In the genomic region with DNA sequence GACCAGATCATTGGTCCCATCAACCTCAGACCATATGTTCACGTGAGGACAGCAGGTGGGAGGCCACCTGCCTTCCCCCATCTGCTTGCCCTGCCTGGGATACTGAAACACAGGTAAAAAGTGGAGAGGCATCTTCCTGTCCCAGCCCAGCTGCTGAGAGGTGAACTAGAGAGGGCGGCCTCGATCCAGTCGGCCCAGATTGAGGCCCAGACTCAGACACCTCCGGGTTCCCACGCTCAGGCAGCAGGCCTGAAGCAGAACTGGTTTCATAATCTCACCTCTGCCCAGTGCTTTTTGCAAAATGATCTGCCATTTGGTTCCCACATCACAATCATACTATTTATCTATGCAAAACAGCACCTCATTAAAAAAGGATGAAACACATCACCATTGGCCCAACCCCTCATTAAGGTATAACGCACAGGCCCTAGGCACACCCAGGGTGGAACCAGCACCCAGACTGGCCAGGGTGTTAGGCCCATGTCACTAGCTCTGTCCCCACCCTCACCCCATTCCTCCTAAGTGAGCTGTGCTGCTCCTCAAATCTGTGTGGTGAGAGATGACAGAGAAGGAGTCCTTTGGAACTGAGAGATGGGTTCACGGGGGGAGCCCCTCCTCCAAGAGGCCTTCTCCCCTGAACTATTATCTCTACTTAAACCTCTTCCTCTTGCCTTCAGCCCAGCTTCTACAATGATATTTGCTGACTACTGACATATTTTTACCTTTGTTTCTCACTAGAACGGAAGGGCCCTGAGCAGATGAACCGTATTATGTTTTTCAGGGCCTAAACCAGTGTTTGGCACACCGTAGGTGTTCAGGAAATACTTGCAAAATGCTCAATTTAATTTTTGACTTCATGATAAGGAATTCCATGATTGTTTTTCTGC, we compare ENCODE assay signal across 13 cellular contexts.
DNase-seq lines count a peak whose midpoint lies in the region; ATAC-seq and TF ChIP-seq lines count a peak whose summit lies in the region.
"Had no signal": no experiment of that assay in that cellular context is flagged by ENCODE, and none has a peak within 500 bp of the region (broad histone marks: within the 10 kb centered on the region; RNA-seq: fewer than 3 reads in every experiment).

No MANE protein-coding gene starts in this region.

- no peaks in the 10 kb centered on the region for H3K36me3 ChIP-seq in spleen
- H3K36me3 ChIP-seq: SJCRH30, upper lobe of left lung had no signal

- H3K4me3 ChIP-seq in spleen, result no peak overlapping the region
- H3K4me3 ChIP-seq: body of pancreas, SJCRH30, upper lobe of left lung had no signal

- no peaks in the 10 kb centered on the region for H3K9me3 Mint-ChIP-seq in activated T-cell treated with anti-CD3 and anti-CD28 coated beads, Interleukin-2, amount 50 U/mL, for 4 hours

- H3K9me3 ChIP-seq in spleen, result no peaks in the 10 kb centered on the region
- H3K9me3 ChIP-seq: body of pancreas, SJCRH30, upper lobe of left lung had no signal

- ATAC-seq in activated T-cell treated with anti-CD3 and anti-CD28 coated beads, Interleukin-2, amount 50 U/mL, for 4 hours, result peak; percentile 35 to 37
- peak; percentile 97 for ATAC-seq in esophagus mucosa
- ATAC-seq: body of pancreas had no signal

- DNase-seq in activated T-cell treated with anti-CD3 and anti-CD28 coated beads, Interleukin-2, amount 50 U/mL, for 4 hours, result no peak
- DNase-seq in activated T-cell treated with anti-CD3 and anti-CD28 coated beads for 4 hours (no peak), NCI-H526 treated with DMSO at 0.1 percent for 48 hours (lab: John Stamatoyannopoulos, UW) (peak; percentile 55), spleen (no peak), activated gamma-delta T cell (lab: John Stamatoyannopoulos, UW) (no peak), SW 1271 (lab: John Stamatoyannopoulos, UW) (no peak)
- DNase-seq in NK-92 treated with Interleukin-12 subunit alpha and Interleukin-12 subunit beta, amount 100 ng/mL, for 24 hours (lab: John Stamatoyannopoulos, UW), result no peak
- DNase-seq: body of pancreas, mesendoderm, NCI-H1694 treated with DMSO at 0.1 percent for 48 hours, SJCRH30, upper lobe of left lung had no signal

- no peak overlapping the region for H3K4me3 Mint-ChIP-seq in activated T-cell treated with anti-CD3 and anti-CD28 coated beads, Interleukin-2, amount 50 U/mL, for 4 hours

- peak overlapping the region; percentile 10 to 82 (median 48) for H3K27ac ChIP-seq in spleen
- H3K27ac ChIP-seq: body of pancreas, SJCRH30 had no signal

- no peaks in the 10 kb centered on the region for H3K27me3 Mint-ChIP-seq in activated T-cell treated with anti-CD3 and anti-CD28 coated beads, Interleukin-2, amount 50 U/mL, for 4 hours (ENCODE audit: low read depth)

- TF ChIP-seq POLR2A in spleen (IDR thresholded peaks at IDR 0.05), result no peak

- H3K4me1 ChIP-seq in spleen, result peaks cover 3 to 43% (median 27%) of the 10 kb centered on the region in 6 donors

- intact Hi-C loops in spleen (cut with DNase I; ENCODE audit: low total_unique reads), result no loop called here

- TF ChIP-seq CTCF in spleen (IDR thresholded peaks at IDR 0.05 in 8 of 11, conservative IDR thresholded peaks at IDR 0.05 in 3 of 11), result no peak

- H3K27me3 ChIP-seq in spleen (replicated peaks in 1 of 7), result no peaks in the 10 kb centered on the region
- H3K27me3 ChIP-seq: body of pancreas, SJCRH30, upper lobe of left lung had no signal

- WGBS in spleen, 5 donors, result 62 to 76% (median 71%) methylated on average over 11 of the region's 11 CpGs

- H3K4me1 Mint-ChIP-seq in activated T-cell treated with anti-CD3 and anti-CD28 coated beads, Interleukin-2, amount 50 U/mL, for 4 hours (ENCODE audit: low read depth), result peaks cover 45% of the 10 kb centered on the region

- no peaks in the 10 kb centered on the region for H3K36me3 Mint-ChIP-seq in activated T-cell treated with anti-CD3 and anti-CD28 coated beads, Interleukin-2, amount 50 U/mL, for 4 hours (ENCODE audit: insufficient read depth)
